In genomic region chr14:77303417-77304156, GRCh38 we compare ENCODE assay signal across 8 cellular contexts. TPM values are rescaled to one million over a fixed set of nuclear protein-coding genes. Genes with fewer than 3 reads are reported as not detected.
DNase-seq lines count a peak whose midpoint lies in the region; ATAC-seq and TF ChIP-seq lines count a peak whose summit lies in the region.

No MANE protein-coding gene starts in this region.

- DNase-seq in T1000 (lab: John Stamatoyannopoulos, UW) (peak; percentile 22), fibroblast of mammary gland (ENCODE audit: low read depth) (peak; percentile 97), retina (no peak), left ventricle myocardium inferior (no peak)

- H3K36me3 ChIP-seq in left ventricle myocardium inferior: peaks cover 57% of the 10 kb centered on the region

- H3K4me3 ChIP-seq in fibroblast of mammary gland (ENCODE audit: control insufficient read depth, low read depth, low read length) (no peak overlapping the region), skin epidermis (no peak overlapping the region), left ventricle myocardium inferior (no peak overlapping the region)

- H3K27me3 ChIP-seq in left ventricle myocardium inferior (ENCODE audit: low read depth): no peaks in the 10 kb centered on the region

- intact Hi-C loops in left ventricle myocardium inferior (cut with micrococcal nuclease): no loop called here

- peak; percentile 62 for ATAC-seq in GM18511 (IDR thresholded peaks at IDR 0.05; ENCODE audit: unreplicated experiment)
- ATAC-seq in HG03575 (IDR thresholded peaks at IDR 0.05; ENCODE audit: extremely low read depth, insufficient number of reproducible peaks, low FRiP score, unreplicated experiment): peak; percentile 62
- ATAC-seq in GM18909 (IDR thresholded peaks at IDR 0.05; ENCODE audit: poor library complexity, unreplicated experiment): no peak

- H3K9me3 ChIP-seq in left ventricle myocardium inferior (replicated peaks): no peaks in the 10 kb centered on the region

- H3K27ac ChIP-seq in skin epidermis (peak overlapping the region in 13 of 21 experiments; percentile 25 to 80 (median 56)), left ventricle myocardium inferior (replicated peaks) (no peak overlapping the region)

- TF ChIP-seq CTCF in fibroblast of mammary gland (conservative IDR thresholded peaks at IDR 0.05; ENCODE audit: control insufficient read depth, insufficient read depth, low read depth, low read length) (no peak), left ventricle myocardium inferior (IDR thresholded peaks at IDR 0.05; ENCODE audit: borderline replicate concordance) (no peak)

- H3K4me1 ChIP-seq in left ventricle myocardium inferior: peaks cover 12% of the 10 kb centered on the region

RNA-seq across cellular contexts. Expression of gene POMT2, which starts 17.1 kb away (rescaled TPM):
- total RNA-seq in left ventricle myocardium inferior: 13.4 TPM

RNA-seq across cellular contexts. Expression of gene GSTZ1, which starts 17.2 kb away (rescaled TPM):
- 14.7 TPM for total RNA-seq in left ventricle myocardium inferior

RNA-seq across cellular contexts. Expression of gene NGB, which starts 32.6 kb away (rescaled TPM):
- not detected for total RNA-seq in left ventricle myocardium inferior

Comparison
In these comparisons a context has a peak if more than half of its experiments do, and no peak if none do; other contexts are left out.
1. DNase-seq: peak in T1000 (single experiment) and fibroblast of mammary gland (single experiment); none in retina (single experiment) and left ventricle myocardium inferior (single experiment).